ENCODE assay signal across 14 cellular contexts in genomic region chr10:86556532-86556931, GRCh38. TPM values are rescaled to one million over a fixed set of nuclear protein-coding genes. Genes with fewer than 3 reads are reported as not detected.
A peak's percentile ranks its signal among the peaks of the same experiment; 100 is the strongest.
DNase-seq lines count a peak whose midpoint lies in the region; ATAC-seq and TF ChIP-seq lines count a peak whose summit lies in the region.
"Had no signal": no experiment of that assay in that cellular context is flagged by ENCODE, and none has a peak within 500 bp of the region (broad histone marks: within the 10 kb centered on the region; RNA-seq: fewer than 3 reads in every experiment).

No MANE protein-coding gene starts in this region.

- TF ChIP-seq EP300 in tibial nerve (IDR thresholded peaks at IDR 0.05): no peak

- H3K79me2 ChIP-seq in GM23338 (replicated peaks; ENCODE audit: insufficient read depth): no peaks in the 10 kb centered on the region

- 72 to 81% methylated on average over 3 of the region's 3 CpGs for WGBS in tibial nerve, 2 donors

- H3K27me3 ChIP-seq in GM23338 (ENCODE audit: insufficient read depth): no peaks in the 10 kb centered on the region
- no peaks in the 10 kb centered on the region for H3K27me3 ChIP-seq in upper lobe of right lung
- no peaks in the 10 kb centered on the region for H3K27me3 ChIP-seq in tibial nerve
- H3K27me3 ChIP-seq: BE2C, MG63 had no signal

- H3F3A ChIP-seq in GM23338 (replicated peaks; ENCODE audit: low read depth): no peaks in the 10 kb centered on the region

- TF ChIP-seq CTCF in GM23338 (conservative IDR thresholded peaks at IDR 0.05; ENCODE audit: low read depth in 2 of 2): no peak
- TF ChIP-seq CTCF in epithelial cell of esophagus (IDR thresholded peaks at IDR 0.05; ENCODE audit: insufficient read depth, low read depth, low read length, missing control alignments): no peak
- no peak for TF ChIP-seq CTCF in upper lobe of right lung (IDR thresholded peaks at IDR 0.05)
- no peak for TF ChIP-seq CTCF in tibial nerve (IDR thresholded peaks at IDR 0.05)

- no peaks in the 10 kb centered on the region for H3K27me3 Mint-ChIP-seq in GM23338 (ENCODE audit: insufficient read depth, low read depth, poor library complexity)

- H3K4me2 ChIP-seq in GM23338: no peak overlapping the region
- H3K4me2 ChIP-seq: A549 had no signal

- no peak overlapping the region for H3K4me3 ChIP-seq in GM23338
- no peak overlapping the region for H3K4me3 ChIP-seq in epithelial cell of esophagus (ENCODE audit: low read length)
- no peak overlapping the region for H3K4me3 ChIP-seq in upper lobe of right lung
- no peak overlapping the region for H3K4me3 ChIP-seq in tibial nerve
- H3K4me3 ChIP-seq: A549, MG63 had no signal

- H3K9me2 ChIP-seq in GM23338 (ENCODE audit: insufficient read depth): no peaks in the 10 kb centered on the region

- H3K36me3 ChIP-seq in GM23338 (ENCODE audit: insufficient read depth) (no peaks in the 10 kb centered on the region), upper lobe of right lung (no peaks in the 10 kb centered on the region), tibial nerve (no peaks in the 10 kb centered on the region)
- H3K36me3 ChIP-seq: BE2C, MG63 had no signal

- no peak overlapping the region for H3K27ac Mint-ChIP-seq in GM23338
- H3K27ac Mint-ChIP-seq: CD4-positive, CD25-positive, alpha-beta regulatory T cell had no signal

- no peak for ATAC-seq in GM23338
- peak; percentile 21 for ATAC-seq in upper lobe of right lung
- ATAC-seq: A549, Right ventricle myocardium inferior had no signal

- no peaks in the 10 kb centered on the region for H3K9me3 Mint-ChIP-seq in GM23338
- H3K9me3 Mint-ChIP-seq: CD4-positive, CD25-positive, alpha-beta regulatory T cell had no signal

- no peak overlapping the region for H3K4me3 Mint-ChIP-seq in GM23338
- H3K4me3 Mint-ChIP-seq: CD4-positive, CD25-positive, alpha-beta regulatory T cell had no signal

- DNase-seq in NCI-H510A (lab: John Stamatoyannopoulos, UW) (peak; percentile 65), NCI-H510A treated with DMSO at 0.1 percent for 48 hours (lab: John Stamatoyannopoulos, UW) (no peak), GM23338 (ENCODE audit: low spot score) (no peak), epithelial cell of esophagus (ENCODE audit: low read depth) (peak; percentile 62), upper lobe of right lung (no peak), tibial nerve (ENCODE audit: low spot score in 2 of 2) (no peak)
- DNase-seq in activated CD4-positive, alpha-beta T cell treated with anti-CD3 and anti-CD28 coated beads for 4 hours: no peak
- DNase-seq: BE2C; CD4-positive, CD25-positive, alpha-beta regulatory T cell; Kasumi-1; MG63; NCI-H2227 treated with DMSO at 0.1 percent for 48 hours had no signal

- H3K36me3 Mint-ChIP-seq in GM23338 (ENCODE audit: low read depth): no peaks in the 10 kb centered on the region; the same call in 2 of the 3 replicates
- H3K36me3 Mint-ChIP-seq: CD4-positive, CD25-positive, alpha-beta regulatory T cell had no signal

- H3K4me1 ChIP-seq in GM23338 (ENCODE audit: insufficient read depth): peaks cover 8% of the 10 kb centered on the region; the same call in 1 of the 2 replicates
- no peaks in the 10 kb centered on the region for H3K4me1 ChIP-seq in upper lobe of right lung
- H3K4me1 ChIP-seq in tibial nerve: no peaks in the 10 kb centered on the region
- H3K4me1 ChIP-seq: A549, BE2C had no signal

- H3K27ac ChIP-seq in GM23338 (ENCODE audit: low read depth) (no peak overlapping the region), upper lobe of right lung (no peak overlapping the region), tibial nerve (no peak overlapping the region)
- H3K27ac ChIP-seq: A549 had no signal

- H3K4me1 Mint-ChIP-seq in GM23338: peaks cover 14% of the 10 kb centered on the region; the same call in 2 of the 3 replicates
- H3K4me1 Mint-ChIP-seq: CD4-positive, CD25-positive, alpha-beta regulatory T cell had no signal

- TF ChIP-seq POLR2A in tibial nerve (IDR thresholded peaks at IDR 0.05): no peak

- H4K20me1 ChIP-seq in GM23338 (replicated peaks; ENCODE audit: insufficient read depth): no peaks in the 10 kb centered on the region

- H3K9me3 ChIP-seq in upper lobe of right lung: no peaks in the 10 kb centered on the region
- H3K9me3 ChIP-seq in tibial nerve: peaks cover 0 to 3% (median 0%) of the 10 kb centered on the region in 4 donors
- H3K9me3 ChIP-seq: A549, BE2C, MG63 had no signal

- peak overlapping the region; percentile 38; the same call in 1 of the 2 replicates for H2AFZ ChIP-seq in GM23338

- intact Hi-C loops in upper lobe of right lung (cut with DNase I): no loop called here

TF ChIP-seq in GM23338, 12 proteins besides CTCF, POLR2A, EP300 and RAD21 (continues in another document):
- TF ChIP-seq CREB1 (CRISPR knock-in tag; IDR thresholded peaks at IDR 0.05; ENCODE audit: low read depth): no peak
- TF ChIP-seq EZH2phosphoT487 (IDR thresholded peaks at IDR 0.05; ENCODE audit: unreplicated experiment): no peak
- no peak for TF ChIP-seq EZH2 (IDR thresholded peaks at IDR 0.05; ENCODE audit: low read depth, unreplicated experiment)
- TF ChIP-seq, protein P1, sequence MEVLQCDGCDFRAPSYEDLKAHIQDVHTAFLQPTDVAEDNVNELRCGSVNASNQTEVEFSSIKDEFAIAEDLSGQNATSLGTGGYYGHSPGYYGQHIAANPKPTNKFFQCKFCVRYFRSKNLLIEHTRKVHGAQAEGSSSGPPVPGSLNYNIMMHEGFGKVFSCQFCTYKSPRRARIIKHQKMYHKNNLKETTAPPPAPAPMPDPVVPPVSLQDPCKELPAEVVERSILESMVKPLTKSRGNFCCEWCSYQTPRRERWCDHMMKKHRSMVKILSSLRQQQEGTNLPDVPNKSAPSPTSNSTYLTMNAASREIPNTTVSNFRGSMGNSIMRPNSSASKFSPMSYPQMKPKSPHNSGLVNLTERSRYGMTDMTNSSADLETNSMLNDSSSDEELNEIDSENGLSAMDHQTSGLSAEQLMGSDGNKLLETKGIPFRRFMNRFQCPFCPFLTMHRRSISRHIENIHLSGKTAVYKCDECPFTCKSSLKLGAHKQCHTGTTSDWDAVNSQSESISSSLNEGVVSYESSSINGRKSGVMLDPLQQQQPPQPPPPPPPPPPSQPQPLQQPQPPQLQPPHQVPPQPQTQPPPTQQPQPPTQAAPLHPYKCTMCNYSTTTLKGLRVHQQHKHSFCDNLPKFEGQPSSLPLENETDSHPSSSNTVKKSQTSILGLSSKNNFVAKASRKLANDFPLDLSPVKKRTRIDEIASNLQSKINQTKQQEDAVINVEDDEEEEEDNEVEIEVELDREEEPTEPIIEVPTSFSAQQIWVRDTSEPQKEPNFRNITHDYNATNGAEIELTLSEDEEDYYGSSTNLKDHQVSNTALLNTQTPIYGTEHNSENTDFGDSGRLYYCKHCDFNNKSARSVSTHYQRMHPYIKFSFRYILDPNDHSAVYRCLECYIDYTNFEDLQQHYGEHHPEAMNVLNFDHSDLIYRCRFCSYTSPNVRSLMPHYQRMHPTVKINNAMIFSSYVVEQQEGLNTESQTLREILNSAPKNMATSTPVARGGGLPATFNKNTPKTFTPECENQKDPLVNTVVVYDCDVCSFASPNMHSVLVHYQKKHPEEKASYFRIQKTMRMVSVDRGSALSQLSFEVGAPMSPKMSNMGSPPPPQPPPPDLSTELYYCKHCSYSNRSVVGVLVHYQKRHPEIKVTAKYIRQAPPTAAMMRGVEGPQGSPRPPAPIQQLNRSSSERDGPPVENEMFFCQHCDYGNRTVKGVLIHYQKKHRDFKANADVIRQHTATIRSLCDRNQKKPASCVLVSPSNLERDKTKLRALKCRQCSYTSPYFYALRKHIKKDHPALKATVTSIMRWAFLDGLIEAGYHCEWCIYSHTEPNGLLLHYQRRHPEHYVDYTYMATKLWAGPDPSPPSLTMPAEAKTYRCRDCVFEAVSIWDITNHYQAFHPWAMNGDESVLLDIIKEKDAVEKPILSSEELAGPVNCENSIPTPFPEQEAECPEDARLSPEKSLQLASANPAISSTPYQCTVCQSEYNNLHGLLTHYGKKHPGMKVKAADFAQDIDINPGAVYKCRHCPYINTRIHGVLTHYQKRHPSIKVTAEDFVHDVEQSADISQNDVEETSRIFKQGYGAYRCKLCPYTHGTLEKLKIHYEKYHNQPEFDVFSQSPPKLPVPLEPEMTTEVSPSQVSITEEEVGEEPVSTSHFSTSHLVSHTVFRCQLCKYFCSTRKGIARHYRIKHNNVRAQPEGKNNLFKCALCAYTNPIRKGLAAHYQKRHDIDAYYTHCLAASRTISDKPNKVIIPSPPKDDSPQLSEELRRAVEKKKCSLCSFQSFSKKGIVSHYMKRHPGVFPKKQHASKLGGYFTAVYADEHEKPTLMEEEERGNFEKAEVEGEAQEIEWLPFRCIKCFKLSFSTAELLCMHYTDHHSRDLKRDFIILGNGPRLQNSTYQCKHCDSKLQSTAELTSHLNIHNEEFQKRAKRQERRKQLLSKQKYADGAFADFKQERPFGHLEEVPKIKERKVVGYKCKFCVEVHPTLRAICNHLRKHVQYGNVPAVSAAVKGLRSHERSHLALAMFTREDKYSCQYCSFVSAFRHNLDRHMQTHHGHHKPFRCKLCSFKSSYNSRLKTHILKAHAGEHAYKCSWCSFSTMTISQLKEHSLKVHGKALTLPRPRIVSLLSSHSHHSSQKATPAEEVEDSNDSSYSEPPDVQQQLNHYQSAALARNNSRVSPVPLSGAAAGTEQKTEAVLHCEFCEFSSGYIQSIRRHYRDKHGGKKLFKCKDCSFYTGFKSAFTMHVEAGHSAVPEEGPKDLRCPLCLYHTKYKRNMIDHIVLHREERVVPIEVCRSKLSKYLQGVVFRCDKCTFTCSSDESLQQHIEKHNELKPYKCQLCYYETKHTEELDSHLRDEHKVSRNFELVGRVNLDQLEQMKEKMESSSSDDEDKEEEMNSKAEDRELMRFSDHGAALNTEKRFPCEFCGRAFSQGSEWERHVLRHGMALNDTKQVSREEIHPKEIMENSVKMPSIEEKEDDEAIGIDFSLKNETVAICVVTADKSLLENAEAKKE (CRISPR knock-in tag; IDR thresholded peaks at IDR 0.05): no peak
- TF ChIP-seq POLR2AphosphoS5 (IDR thresholded peaks at IDR 0.05; ENCODE audit: low read depth): no peak
- no peak for TF ChIP-seq ETS1 (IDR thresholded peaks at IDR 0.05)
- no peak for TF ChIP-seq JUNB (IDR thresholded peaks at IDR 0.05; ENCODE audit: unreplicated experiment)
- TF ChIP-seq NANOG (IDR thresholded peaks at IDR 0.05; ENCODE audit: borderline replicate concordance): no peak
- TF ChIP-seq STAT1 (IDR thresholded peaks at IDR 0.05; ENCODE audit: unreplicated experiment): no peak

RNA-seq across cellular contexts. Expression of gene WAPL, which starts 34.9 kb away (rescaled TPM):
- total RNA-seq in GM23338 (2014; rRNA removed; shearing (Covaris generic)): 60.8 and 67.9 TPM in 2 replicates
- 23.6 and 25.2 TPM in 2 replicates for polyA plus RNA-seq in GM23338 (2016; fragmentation: Nextera tagmentation; extraction: Ambion mirVana)
- total RNA-seq in upper lobe of right lung: 35.1 TPM
- 10 to 100 TPM; 26.7 to 50.4 (median 42.0) TPM for total RNA-seq in tibial nerve

Comparison
In these comparisons a context has a peak if more than half of its experiments do, and no peak if none do; other contexts are left out.
1. DNase-seq: peak in NCI-H510A (single experiment) and epithelial cell of esophagus (single experiment); none in NCI-H510A treated with DMSO at 0.1 percent for 48 hours (single experiment), GM23338 (single experiment), upper lobe of right lung (single experiment), tibial nerve (0 of 2) and activated CD4-positive, alpha-beta T cell treated with anti-CD3 and anti-CD28 coated beads for 4 hours (0 of 2).